16 cellular contexts compared by ENCODE assay signal in genomic region chr16:84948855-84949610, GRCh38.
"Had no signal": no experiment of that assay in that cellular context is flagged by ENCODE, and none has a peak within 500 bp of the region (broad histone marks: within the 10 kb centered on the region; RNA-seq: fewer than 3 reads in every experiment).

No MANE protein-coding gene starts in this region.

- DNase-seq: activated CD4-positive, alpha-beta T cell treated with anti-CD3 and anti-CD28 coated beads, Interleukin-2, amount 10 ng/mL, durations not matched to agents 24 days and 14 days; activated CD4-positive, CD25-positive, alpha-beta regulatory T cell; activated CD8-positive, alpha-beta T cell treated with anti-CD3 and anti-CD28 coated beads, Interleukin-2, amount 10 ng/mL, durations not matched to agents 7 days and 5 days; activated naive CD4-positive, alpha-beta T cell treated with anti-CD3 and anti-CD28 coated beads for 36 hours; activated T-cell treated with anti-CD3 and anti-CD28 coated beads, Interleukin-2, amount 50 U/mL, for 24 hours; aorta; brain microvascular endothelial cell; cortex of kidney; effector CD4-positive, alpha-beta T cell; mesendoderm; pancreas; stimulated activated CD8-positive, alpha-beta memory T cell treated with anti-CD3 and anti-CD28 coated beads, Interleukin-4, amount 100 ng/mL, for 48 hours; T-helper 9 cell had no signal

- H3K9me3 ChIP-seq: esophagus muscularis mucosa, pancreas, spleen had no signal

- H3K27me3 ChIP-seq: brain microvascular endothelial cell, esophagus muscularis mucosa, pancreas, spleen had no signal

- ATAC-seq: naive thymus-derived CD4-positive, alpha-beta T cell; pancreas had no signal

- H3K36me3 ChIP-seq: brain microvascular endothelial cell, esophagus muscularis mucosa, pancreas, spleen had no signal

- H3K27ac ChIP-seq: brain microvascular endothelial cell, esophagus muscularis mucosa, pancreas, spleen had no signal

- FAIRE-seq: pancreas had no signal

- H3K4me3 ChIP-seq: esophagus muscularis mucosa, pancreas, spleen had no signal
